In genomic region chr12:93438266-93439050, GRCh38 we compare ENCODE assay signal across 15 cellular contexts. TPM values are rescaled to one million over a fixed set of nuclear protein-coding genes. Genes with fewer than 3 reads are reported as not detected.
DNase-seq lines count a peak whose midpoint lies in the region; ATAC-seq, FAIRE-seq and TF ChIP-seq lines count a peak whose summit lies in the region.
"Had no signal": no experiment of that assay in that cellular context is flagged by ENCODE, and none has a peak within 500 bp of the region (broad histone marks: within the 10 kb centered on the region; RNA-seq: fewer than 3 reads in every experiment).

No MANE protein-coding gene starts in this region.

- H3K27ac Mint-ChIP-seq in activated CD4-positive, alpha-beta T cell treated with anti-CD3 and anti-CD28 coated beads for 36 hours, result peak overlapping the region; percentile 22

- 4% methylated on average over 3 of the region's 3 CpGs for WGBS in GM12878 (ENCODE audit: insufficient coverage, insufficient replicate concordance, low lambda C conversion rate, missing lambda C conversion rate)

- no peak for TF ChIP-seq EP300 in GM12878 (IDR thresholded peaks at IDR 0.05; ENCODE audit: borderline replicate concordance in 1 of 2, control insufficient read depth in 1 of 2, low read depth in 2 of 2, low read length in 2 of 2)

- H3K27me3 Mint-ChIP-seq in activated CD4-positive, alpha-beta T cell treated with anti-CD3 and anti-CD28 coated beads for 36 hours, result no peaks in the 10 kb centered on the region

- no peaks in the 10 kb centered on the region for H3K27me3 ChIP-seq in MM.1S (replicated peaks; ENCODE audit: insufficient read depth, low read length)
- H3K27me3 ChIP-seq in GM12878 (replicated peaks in 1 of 2; ENCODE audit: control insufficient read depth in 2 of 2, insufficient read depth in 2 of 2, low read length in 1 of 2), result no peaks in the 10 kb centered on the region
- H3K27me3 ChIP-seq: thyroid gland had no signal

- H4K20me1 ChIP-seq in MM.1S (ENCODE audit: insufficient read depth, low read length) (peaks cover 15% of the 10 kb centered on the region; the same call in 1 of the 2 replicates), GM12878 (ENCODE audit: control insufficient read depth, insufficient read depth) (no peaks in the 10 kb centered on the region)

- no peak for TF ChIP-seq POLR2A in GM12878 (IDR thresholded peaks at IDR 0.05; ENCODE audit: low read depth, low read length)

- intact Hi-C loops in activated CD4-positive, alpha-beta T cell treated with anti-CD3 and anti-CD28 coated beads for 36 hours (cut with DNase I, micrococcal nuclease), result no loop called here
- intact Hi-C loops in GM12878 (cut with micrococcal nuclease; ENCODE audit: unreplicated experiment), result no loop called here

- no peaks in the 10 kb centered on the region for H3K9me3 ChIP-seq in MM.1S (replicated peaks; ENCODE audit: insufficient read depth, low read length)
- H3K9me3 ChIP-seq in GM12878 (replicated peaks; ENCODE audit: control insufficient read depth, insufficient read depth, low read length), result no peaks in the 10 kb centered on the region
- H3K9me3 ChIP-seq: thyroid gland had no signal

- POLR2A ChIA-PET in activated CD4-positive, alpha-beta T cell treated with anti-CD3 and anti-CD28 coated beads for 36 hours (lab: Charles Lee), result interaction anchor here (0.6 to 1.1 kb wide), 3 partner anchors 17 to 41 kb away, joined by 3 to 7 read pairs (median 6); no protein-coding TSS in a partner anchor
- POLR2A ChIA-PET in GM12878 (lab: Charles Lee), result interaction anchor here (0.6 to 6.1 kb wide), 10 partner anchors 10 to 84 kb away, joined by 3 to 65 read pairs (median 4); no protein-coding TSS in a partner anchor
- POLR2A ChIA-PET in GM10248 (lab: Yijun Ruan, JAX), result no interaction called here

- no peaks in the 10 kb centered on the region for H3K36me3 ChIP-seq in MM.1S (replicated peaks; ENCODE audit: insufficient read depth, low read length)
- H3K36me3 ChIP-seq in GM12878 (ENCODE audit: control insufficient read depth in 2 of 2, insufficient read depth in 2 of 2, low read length in 1 of 2), result no peaks in the 10 kb centered on the region
- H3K36me3 ChIP-seq: thyroid gland had no signal

- CTCF ChIA-PET in activated CD4-positive, alpha-beta T cell treated with anti-CD3 and anti-CD28 coated beads for 36 hours (lab: Charles Lee), result interaction anchor here (0.8 to 6.3 kb wide), 4 partner anchors 12 to 33 kb away, joined by 3 to 55 read pairs (median 3); no protein-coding TSS in a partner anchor
- CTCF ChIA-PET in GM12878 (lab: Yijun Ruan, JAX), result interaction anchor here (0.6 to 9.6 kb wide), 13 partner anchors 10 to 864 kb away, joined by 3 to 163 read pairs (median 7); partner anchors contain the start of gene MRPL42
- CTCF ChIA-PET in GM10248 (lab: Yijun Ruan, JAX), result interaction anchor here (0.6 to 9.7 kb wide), 9 partner anchors 7 to 451 kb away, joined by 3 to 108 read pairs (median 4); no protein-coding TSS in a partner anchor

- H3F3A ChIP-seq in MM.1S (ENCODE audit: insufficient read depth, low read length), result peaks cover 35% of the 10 kb centered on the region

- H3K4me2 ChIP-seq in MM.1S (ENCODE audit: low read depth, low read length) (peak overlapping the region; percentile 58), GM12878 (ENCODE audit: control insufficient read depth, insufficient read depth) (peak overlapping the region; percentile 86)

- no peak for DNase-seq in activated CD4-positive, alpha-beta T cell treated with anti-CD3 and anti-CD28 coated beads for 36 hours
- DNase-seq in activated CD4-positive, alpha-beta T cell treated with anti-CD3 and anti-CD28 coated beads for 1 hour, result no peak
- DNase-seq in MM.1S, result no peak
- DNase-seq in GM12878 (ENCODE audit: low read depth, low spot score), result no peak
- DNase-seq in pons (ENCODE audit: low spot score), result peak; percentile 70
- no peak for DNase-seq in effector CD8-positive, alpha-beta T cell (lab: John Stamatoyannopoulos, UW)
- no peak for DNase-seq in GM10248 (ENCODE audit: extremely low spot score)
- DNase-seq: activated effector memory CD4-positive, alpha-beta T cell treated with Interleukin-2 at 50 U/mL for 16 hours; DMS53; NCI-H2171; thyroid gland had no signal

- peaks cover 17% of the 10 kb centered on the region for H3K36me3 Mint-ChIP-seq in activated CD4-positive, alpha-beta T cell treated with anti-CD3 and anti-CD28 coated beads for 36 hours (ENCODE audit: low read depth)

- no peaks in the 10 kb centered on the region for H3K9me2 ChIP-seq in MM.1S (replicated peaks; ENCODE audit: insufficient read depth, low read length)

- H3K79me2 ChIP-seq in MM.1S (ENCODE audit: low read length) (peaks cover 83% of the 10 kb centered on the region), GM12878 (ENCODE audit: control insufficient read depth, insufficient read depth, low read length) (peaks cover 89% of the 10 kb centered on the region)

- H3K4me1 ChIP-seq in MM.1S (ENCODE audit: low read length) (peaks cover 65% of the 10 kb centered on the region), GM12878 (ENCODE audit: control insufficient read depth, insufficient read depth, low read length) (peaks cover 22% of the 10 kb centered on the region)

- in situ Hi-C loops in GM12878 (cut with MboI), result no loop called here

- H3K4me1 Mint-ChIP-seq in activated CD4-positive, alpha-beta T cell treated with anti-CD3 and anti-CD28 coated beads for 36 hours, result peaks cover 79% of the 10 kb centered on the region

- BruUV-seq in GM12878 (replicated peaks; lab: Mats Ljungman, UMichigan), result no TSS peak

- H3K9me3 Mint-ChIP-seq in activated CD4-positive, alpha-beta T cell treated with anti-CD3 and anti-CD28 coated beads for 36 hours (ENCODE audit: low read depth), result no peaks in the 10 kb centered on the region

- H3K4me3 ChIP-seq in MM.1S (ENCODE audit: low read length), result no peak overlapping the region
- peak overlapping the region; percentile 83 for H3K4me3 ChIP-seq in GM12878
- H3K4me3 ChIP-seq: thyroid gland had no signal

- H2AFZ ChIP-seq in MM.1S (ENCODE audit: low read length) (no peak overlapping the region), GM12878 (ENCODE audit: control insufficient read depth, low read depth, low read length) (no peak overlapping the region)

- TF ChIP-seq CTCF in MM.1S (IDR thresholded peaks at IDR 0.05; ENCODE audit: low read length), result no peak
- TF ChIP-seq CTCF in GM12878 (IDR thresholded peaks at IDR 0.05 in 2 of 3, conservative IDR thresholded peaks at IDR 0.05 in 1 of 3; ENCODE audit: control insufficient read depth in 2 of 3, extremely low read depth in 1 of 3, insufficient read depth in 1 of 3, low read depth in 3 of 3, low read length in 3 of 3), result no peak
- no peak for TF ChIP-seq CTCF in GM10248 (IDR thresholded peaks at IDR 0.05; ENCODE audit: control extremely low read depth, extremely low read depth, low read depth, missing control alignments)

- SMC1A ChIA-PET in GM12878 (lab: Charles Lee; ENCODE audit: uncharacterized antibody, unreplicated experiment), result interaction anchor here (0.7 to 7.1 kb wide), 17 partner anchors 8 to 664 kb away, joined by 3 to 86 read pairs (median 5); no protein-coding TSS in a partner anchor

- TF ChIP-seq RAD21 in GM12878 (IDR thresholded peaks at IDR 0.05; ENCODE audit: insufficient read depth, low read depth, low read length), result no peak

- H3K9ac ChIP-seq in MM.1S (ENCODE audit: low read length) (no peak overlapping the region), GM12878 (ENCODE audit: control insufficient read depth, insufficient read depth, low read length) (peak overlapping the region; percentile 27)

- peak overlapping the region; percentile 99 for H3K4me3 Mint-ChIP-seq in activated CD4-positive, alpha-beta T cell treated with anti-CD3 and anti-CD28 coated beads for 36 hours

- peak overlapping the region; percentile 65; the same call in 1 of the 2 replicates for H3K27ac ChIP-seq in MM.1S (ENCODE audit: low read length)
- H3K27ac ChIP-seq in GM12878 (ENCODE audit: control insufficient read depth, insufficient read depth), result peak overlapping the region; percentile 81
- H3K27ac ChIP-seq: thyroid gland had no signal

- no peak for FAIRE-seq in GM12878 (lab: Jason Lieb, UNC)
- FAIRE-seq: A204.1 had no signal

- no peak for ATAC-seq in activated CD4-positive, alpha-beta T cell treated with anti-CD3 and anti-CD28 coated beads for 36 hours
- ATAC-seq in GM12878 (0 out of 3 replicates have a peak, but pooled peaks have one; percentile 0), GM21515 (IDR thresholded peaks at IDR 0.05; ENCODE audit: unreplicated experiment) (no peak)
- ATAC-seq: Panc1, sciatic nerve had no signal

- RAD21 ChIA-PET in GM12878 (lab: Charles Lee; ENCODE audit: unreplicated experiment), result interaction anchor here (0.7 to 6.3 kb wide), 15 partner anchors 9 to 664 kb away, joined by 3 to 145 read pairs (median 5); partner anchors contain the start of gene MRPL42

RNA-seq across cellular contexts. Expression of gene UBE2N, which starts 3.3 kb away (rescaled TPM):
- total RNA-seq in activated CD4-positive, alpha-beta T cell treated with anti-CD3 and anti-CD28 coated beads for 36 hours, result 100 to 1,000 TPM; 186 to 279 TPM
- total RNA-seq in GM12878 (2013; cell fraction: nucleolus; rRNA removed), result 47.0 and 47.3 TPM in 2 replicates
- total RNA-seq in GM12878 (2014; rRNA removed), result 316 and 345 TPM in 2 replicates
- 301 and 306 TPM in 2 replicates for total RNA-seq in GM12878 (2014; rRNA removed; fragmentation: Illumina TruSeq; extraction: Trizol)
- 242 and 243 TPM in 2 replicates for total RNA-seq in GM12878 (2021)
- 39.6 TPM for polyA plus RNA-seq in GM12878 (2011; ENCODE audit: low read depth)
- 312 and 365 TPM in 2 replicates for polyA plus RNA-seq in GM12878 (2011; rRNA removed)
- 152 and 211 TPM in 2 replicates for polyA plus RNA-seq in GM12878 (2011; cell fraction: cytosol; rRNA removed)
- 93.2 and 152 TPM in 2 replicates for polyA plus RNA-seq in GM12878 (2011; cell fraction: nucleus; rRNA removed)
- 190 and 239 TPM in 2 replicates for polyA plus RNA-seq in GM12878 (2012)
- polyA plus RNA-seq in GM12878 (2014; fragmentation: Illumina TruSeq; extraction: Trizol), result 394 and 481 TPM in 2 replicates
- polyA plus RNA-seq in GM12878 (2014; fragmentation: Nextera tagmentation; extraction: Ambion mirVana), result 100 to 1,000 TPM; 699 to 945 TPM
- polyA plus RNA-seq in GM12878 (2014; rRNA removed), result 492 and 503 TPM in 2 replicates
- polyA plus RNA-seq in GM12878 (2016; fragmentation: Nextera tagmentation; extraction: Ambion mirVana), result 100 to 1,000 TPM; 522 to 545 TPM
- 159 and 169 TPM in 2 replicates for polyA minus RNA-seq in GM12878 (2011; rRNA and poly(A)+ RNA removed)
- 60.4 and 74.1 TPM in 2 replicates for polyA minus RNA-seq in GM12878 (2011; cell fraction: cytosol; rRNA and poly(A)+ RNA removed)
- polyA minus RNA-seq in GM12878 (2011; cell fraction: nucleus; rRNA and poly(A)+ RNA removed), result 11.5 and 18.6 TPM in 2 replicates

RNA-seq across cellular contexts. Expression of gene MRPL42, which starts 28.9 kb away (rescaled TPM):
- total RNA-seq in activated CD4-positive, alpha-beta T cell treated with anti-CD3 and anti-CD28 coated beads for 36 hours, result 10 to 100 TPM; 78.7 to 98.3 TPM
- total RNA-seq in GM12878 (2013; cell fraction: nucleolus; rRNA removed), result 69.6 and 75.3 TPM in 2 replicates
- 65.1 and 84.1 TPM in 2 replicates for total RNA-seq in GM12878 (2014; rRNA removed)
- total RNA-seq in GM12878 (2014; rRNA removed; fragmentation: Illumina TruSeq; extraction: Trizol), result 78.1 and 82.3 TPM in 2 replicates
- 77.9 and 81.0 TPM in 2 replicates for total RNA-seq in GM12878 (2021)
- polyA plus RNA-seq in GM12878 (2011; ENCODE audit: low read depth), result 54.8 TPM
- polyA plus RNA-seq in GM12878 (2011; rRNA removed), result 132 and 211 TPM in 2 replicates
- polyA plus RNA-seq in GM12878 (2011; cell fraction: cytosol; rRNA removed), result 42.2 and 80.1 TPM in 2 replicates
- polyA plus RNA-seq in GM12878 (2011; cell fraction: nucleus; rRNA removed), result 35.0 and 35.5 TPM in 2 replicates
- polyA plus RNA-seq in GM12878 (2012), result 40.2 and 48.4 TPM in 2 replicates
- 120 and 147 TPM in 2 replicates for polyA plus RNA-seq in GM12878 (2014; fragmentation: Illumina TruSeq; extraction: Trizol)
- 100 to 1,000 TPM; 281 to 427 TPM for polyA plus RNA-seq in GM12878 (2014; fragmentation: Nextera tagmentation; extraction: Ambion mirVana)
- 55.0 and 87.6 TPM in 2 replicates for polyA plus RNA-seq in GM12878 (2014; rRNA removed)
- 100 to 1,000 TPM; 174 to 181 TPM for polyA plus RNA-seq in GM12878 (2016; fragmentation: Nextera tagmentation; extraction: Ambion mirVana)
- 43.2 and 110 TPM in 2 replicates for polyA minus RNA-seq in GM12878 (2011; rRNA and poly(A)+ RNA removed)
- polyA minus RNA-seq in GM12878 (2011; cell fraction: cytosol; rRNA and poly(A)+ RNA removed), result 16.0 and 20.5 TPM in 2 replicates
- polyA minus RNA-seq in GM12878 (2011; cell fraction: nucleus; rRNA and poly(A)+ RNA removed), result 12.8 and 13.7 TPM in 2 replicates
